In genomic region chr14:105525861-105526780, GRCh38 we compare ENCODE assay signal across 8 cellular contexts. TPM values are rescaled to one million over a fixed set of nuclear protein-coding genes. Genes with fewer than 3 reads are reported as not detected.
DNase-seq lines count a peak whose midpoint lies in the region; ATAC-seq and TF ChIP-seq lines count a peak whose summit lies in the region.

TMEM121 (plus strand) TSS chr14:105526583; CDS start chr14:105528835, 2,252 bp downstream.

- H3K27ac ChIP-seq in esophagus (ENCODE audit: low read depth in 2 of 2, low read length in 1 of 2), result no peak within 1 kb of the TSS
- H3K27ac ChIP-seq in uterus, result peak within 1 kb of the TSS in 1 of 2 donors; percentile 60

- H3K27me3 ChIP-seq in esophagus (ENCODE audit: control insufficient read depth in 1 of 2, insufficient read depth in 2 of 2, low read length in 2 of 2) (peaks cover 0 to 3% of the 10 kb centered on the region in 2 donors), uterus (no peaks in the 10 kb centered on the region)

- no peaks in the 10 kb centered on the region for H3K36me3 Mint-ChIP-seq in natural killer cell

- H3K4me1 ChIP-seq in esophagus (ENCODE audit: control insufficient read depth in 2 of 2, insufficient read depth in 2 of 2, low read length in 1 of 2) (peaks cover 8 to 19% of the 10 kb centered on the region in 2 donors), uterus (peaks cover 0 to 16% of the 10 kb centered on the region in 2 donors)

- TF ChIP-seq POLR2A in uterus (IDR thresholded peaks at IDR 0.05), result no peak

- TF ChIP-seq CTCF in natural killer cell (IDR thresholded peaks at IDR 0.05) (no peak), uterus (IDR thresholded peaks at IDR 0.05) (no peak)

- H3K36me3 ChIP-seq in esophagus (ENCODE audit: control insufficient read depth in 2 of 2, insufficient read depth in 2 of 2, low read length in 1 of 2), result no peaks in the 10 kb centered on the region
- H3K36me3 ChIP-seq in uterus, result no peaks in the 10 kb centered on the region

- H3K4me3 Mint-ChIP-seq in natural killer cell, result peak within 1 kb of the TSS; percentile 87

- DNase-seq in Right ventricle myocardium inferior (ENCODE audit: missing footprints) (peak; percentile 64), cardiac septum (ENCODE audit: low spot score) (no peak), natural killer cell (peak; percentile 31), uterus (peak in 1 of 2 donors; percentile 39)
- DNase-seq in activated CD4-positive, alpha-beta T cell treated with anti-CD3 and anti-CD28 coated beads, Interleukin-2, amount 50 U/mL, for 48 hours, result peak; percentile 37 to 45

- H3K9me3 Mint-ChIP-seq in natural killer cell, result no peaks in the 10 kb centered on the region

- H3K27ac Mint-ChIP-seq in natural killer cell, result peak within 1 kb of the TSS in 1 of 2 donors; percentile 60

- H3K27me3 Mint-ChIP-seq in natural killer cell (ENCODE audit: low read depth in 2 of 2), result peaks cover 5 to 42% of the 10 kb centered on the region in 2 donors

- H3K9me3 ChIP-seq in esophagus (ENCODE audit: control insufficient read depth in 2 of 2, insufficient read depth in 1 of 2, low read depth in 1 of 2, low read length in 1 of 2) (peaks cover 0 to 7% of the 10 kb centered on the region in 2 donors), uterus (no peaks in the 10 kb centered on the region)

- H3K4me3 ChIP-seq in esophagus (ENCODE audit: low read depth in 1 of 2, low read length in 2 of 2) (peak within 1 kb of the TSS; percentile 27 to 37), uterus (peak within 1 kb of the TSS; percentile 50 to 73)

- ATAC-seq in Right ventricle myocardium inferior (peak; percentile 7), natural killer cell (peak in 2 of 3 donors; percentile 39 to 45), GM19397 (IDR thresholded peaks at IDR 0.05; ENCODE audit: unreplicated experiment) (no peak), GM18870 (IDR thresholded peaks at IDR 0.05; ENCODE audit: unreplicated experiment) (no peak)

- 1 to 2% methylated on average over 29 to 89 of the region's 89 CpGs for WGBS in esophagus, 2 donors

- intact Hi-C loops in Right ventricle myocardium inferior (cut with DNase I) (loop anchor here (2.0 kb wide), 1 partner anchor 31 kb away; no protein-coding TSS in a partner anchor), cardiac septum (cut with DNase I) (loop anchor here (5.0 kb wide), 2 partner anchors 34 to 79 kb away; partner anchors contain the start of gene TEDC1), natural killer cell (cut with micrococcal nuclease) (loop anchor here (5.0 kb wide), 1 partner anchor 34 kb away; the partner anchor contains the start of gene TEDC1), uterus (cut with DNase I; ENCODE audit: low total_unique reads) (no loop called here)

- H3K4me1 Mint-ChIP-seq in natural killer cell, result peaks cover 4 to 23% of the 10 kb centered on the region in 2 donors

RNA-seq across cellular contexts. Expression of gene TMEM121, which starts in this region (rescaled TPM):
- total RNA-seq in Right ventricle myocardium inferior, result 3.4 TPM
- 1.3 TPM for total RNA-seq in cardiac septum
- 1 to 10 TPM in 1 of 2 donors, under 1 TPM in 1; 0.29 to 1.3 TPM for polyA plus RNA-seq in esophagus
- total RNA-seq in natural killer cell, result under 1 TPM in 2 of 3 donors, not detected in 1; 0.54 to 0.80 TPM
- 10 to 100 TPM in 1 of 4 donors, 1 to 10 TPM in 3; 2.0 to 42.1 (median 7.7) TPM for total RNA-seq in uterus

Comparison
In these comparisons a context has a peak if more than half of its experiments do, and no peak if none do; other contexts are left out.
1. Peak in DNase-seq and ATAC-seq in natural killer cell; RNA of the gene not detected or under 1 TPM.